23 cellular contexts compared by ENCODE assay signal in the genomic region with DNA sequence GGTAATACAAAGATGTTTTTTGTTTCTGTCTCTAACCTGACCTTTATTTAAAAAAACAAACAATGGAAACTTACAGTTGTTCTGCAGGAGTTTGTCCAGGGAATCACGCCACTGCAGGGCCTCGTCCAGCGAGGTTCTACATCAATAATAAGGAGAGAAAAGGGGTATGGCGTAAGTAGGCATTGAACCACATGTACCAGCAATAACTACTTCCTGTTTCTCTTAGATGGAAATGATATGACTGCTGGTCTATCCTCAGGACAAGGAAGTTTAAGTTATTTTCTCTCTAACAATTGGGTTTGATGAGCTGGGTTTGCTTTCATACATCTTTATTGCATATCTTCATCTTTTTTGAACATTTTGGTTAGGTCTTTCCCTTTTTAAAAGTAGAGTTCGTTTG. TPM values are rescaled to one million over a fixed set of nuclear protein-coding genes. Genes with fewer than 3 reads are reported as not detected.
DNase-seq lines count a peak whose midpoint lies in the region; ATAC-seq, FAIRE-seq and TF ChIP-seq lines count a peak whose summit lies in the region.
"Had no signal": no experiment of that assay in that cellular context is flagged by ENCODE, and none has a peak within 500 bp of the region (broad histone marks: within the 10 kb centered on the region; RNA-seq: fewer than 3 reads in every experiment).

No MANE protein-coding gene starts in this region.

- no peaks in the 10 kb centered on the region for H3K79me2 ChIP-seq in Loucy (ENCODE audit: insufficient read depth, low read length)
- H3K79me2 ChIP-seq in OCI-LY3 (ENCODE audit: low read length): no peaks in the 10 kb centered on the region

- TF ChIP-seq CTCF in Loucy (conservative IDR thresholded peaks at IDR 0.05; ENCODE audit: low read length) (no peak), OCI-LY3 (IDR thresholded peaks at IDR 0.05; ENCODE audit: low read depth, low read length) (no peak), VCaP (conservative IDR thresholded peaks at IDR 0.05) (no peak), thoracic aorta (IDR thresholded peaks at IDR 0.05) (no peak), D721Med (IDR thresholded peaks at IDR 0.05; ENCODE audit: insufficient read depth, missing control alignments) (no peak), foreskin keratinocyte (conservative IDR thresholded peaks at IDR 0.05) (no peak)

- H3K36me3 ChIP-seq in Loucy (ENCODE audit: insufficient read depth, low read length): no peaks in the 10 kb centered on the region
- no peaks in the 10 kb centered on the region for H3K36me3 ChIP-seq in OCI-LY3 (replicated peaks; ENCODE audit: low read depth, low read length)
- H3K36me3 ChIP-seq in thoracic aorta: peaks cover 4% of the 10 kb centered on the region
- H3K36me3 ChIP-seq: right lobe of liver had no signal

- no peaks in the 10 kb centered on the region; the same call in 1 of the 2 replicates for H3K9me3 ChIP-seq in Loucy (ENCODE audit: insufficient read depth, low read depth, low read length)
- no peaks in the 10 kb centered on the region for H3K9me3 ChIP-seq in OCI-LY3 (ENCODE audit: insufficient read depth, low read length)
- H3K9me3 ChIP-seq in thoracic aorta: no peaks in the 10 kb centered on the region
- H3K9me3 ChIP-seq: mucosa of descending colon, right lobe of liver, tibial nerve had no signal

- ATAC-seq in thoracic aorta (ENCODE audit: insufficient number of reproducible peaks, low FRiP score, low read depth) (no peak), foreskin keratinocyte (no peak)
- ATAC-seq: mucosa of descending colon, right lobe of liver, T-cell had no signal

- DNase-seq in thoracic aorta (ENCODE audit: low spot score): no peak
- no peak for DNase-seq in D721Med (ENCODE audit: insufficient read length, low spot score)
- no peak for DNase-seq in mesenteric fat pad (ENCODE audit: low spot score)
- no peak for DNase-seq in NCI-H2196 (lab: John Stamatoyannopoulos, UW; ENCODE audit: unreplicated experiment)
- no peak for DNase-seq in foreskin keratinocyte
- DNase-seq: activated CD4-positive, alpha-beta T cell treated with anti-CD3 and anti-CD28 coated beads, Interleukin-2, amount 50 U/mL, for 1 hour; activated naive CD4-positive, alpha-beta T cell treated with anti-CD3 and anti-CD28 coated beads, Interleukin-2, amount 10 ng/mL, durations not matched to agents 7 days and 5 days; CD4-positive, alpha-beta T cell; islet precursor cell; KG1; mucosa of descending colon; NCI-H187; NCI-H526 treated with DMSO at 0.1 percent for 48 hours; nephron progenitor cell; right lobe of liver; stimulated activated CD4-positive, alpha-beta T cell treated with anti-CD3 and anti-CD28 coated beads, Interleukin-12 subunit alpha, Interleukin-12 subunit beta, amount 100 ng/mL, for 4 hours; stimulated activated naive CD4-positive, alpha-beta T cell treated with Interleukin-2 at 50 U/mL for 16 hours; T-cell had no signal

- H3K27me3 ChIP-seq in Loucy (ENCODE audit: insufficient read depth, low read length, poor library complexity, severe bottlenecking): no peaks in the 10 kb centered on the region
- peaks cover 7% of the 10 kb centered on the region for H3K27me3 ChIP-seq in OCI-LY3 (ENCODE audit: low read depth, low read length)
- H3K27me3 ChIP-seq in thoracic aorta (replicated peaks; ENCODE audit: insufficient read depth): no peaks in the 10 kb centered on the region
- no peaks in the 10 kb centered on the region for H3K27me3 ChIP-seq in foreskin keratinocyte
- H3K27me3 ChIP-seq: right lobe of liver, tibial nerve had no signal

- no peaks in the 10 kb centered on the region for H3F3A ChIP-seq in Loucy (ENCODE audit: low read depth)

- peak overlapping the region; percentile 70 for H3K4me2 ChIP-seq in Loucy (ENCODE audit: low read depth, low read length, poor library complexity, severe bottlenecking)
- no peak overlapping the region for H3K4me2 ChIP-seq in OCI-LY3 (ENCODE audit: low read length)

- H3K4me3 ChIP-seq in Loucy (ENCODE audit: low read length, poor library complexity, severe bottlenecking) (peak overlapping the region; percentile 41), OCI-LY3 (ENCODE audit: low read length) (no peak overlapping the region), thoracic aorta (no peak overlapping the region)
- H3K4me3 ChIP-seq: mucosa of descending colon, right lobe of liver, tibial nerve had no signal

- peaks cover 48% of the 10 kb centered on the region for H3K4me1 ChIP-seq in Loucy (ENCODE audit: insufficient read depth, low read length, poor library complexity, severe bottlenecking)
- H3K4me1 ChIP-seq in OCI-LY3 (ENCODE audit: low read length): no peaks in the 10 kb centered on the region
- peaks cover 31 to 79% of the 10 kb centered on the region in 2 donors for H3K4me1 ChIP-seq in thoracic aorta (ENCODE audit: control insufficient read depth in 1 of 2, low read depth in 2 of 2)
- H3K4me1 ChIP-seq in foreskin keratinocyte: peaks cover 4% of the 10 kb centered on the region
- H3K4me1 ChIP-seq: right lobe of liver had no signal

- H2AFZ ChIP-seq in Loucy (ENCODE audit: low read length) (peak overlapping the region; percentile 32; the same call in 1 of the 2 replicates), OCI-LY3 (ENCODE audit: low read depth, low read length) (0 out of 2 replicates have a peak overlapping the region, but pooled peaks have one; percentile 41)

- H3K9me2 ChIP-seq in Loucy (replicated peaks; ENCODE audit: low read depth, low read length): no peaks in the 10 kb centered on the region

- H3K27ac ChIP-seq in OCI-LY3 (ENCODE audit: low read length) (no peak overlapping the region), VCaP (peak overlapping the region; percentile 76), thoracic aorta (peak overlapping the region; percentile 57 to 80), foreskin keratinocyte (no peak overlapping the region)
- H3K27ac ChIP-seq: right lobe of liver, tibial nerve had no signal

- FAIRE-seq in D721Med (lab: Jason Lieb, UNC): no peak
- FAIRE-seq: GM19239 had no signal

- H4K20me1 ChIP-seq in Loucy (ENCODE audit: insufficient read depth, low read length, poor library complexity, severe bottlenecking): no peaks in the 10 kb centered on the region
- H4K20me1 ChIP-seq in OCI-LY3 (ENCODE audit: insufficient read depth, low read length): no peaks in the 10 kb centered on the region

- no peak overlapping the region for H3K9ac ChIP-seq in Loucy (ENCODE audit: low read depth, low read length, poor library complexity, severe bottlenecking)
- H3K9ac ChIP-seq in OCI-LY3 (ENCODE audit: low read length): no peak overlapping the region

RNA-seq across cellular contexts. Expression of gene RGS5, which starts 40.9 kb away (rescaled TPM):
- total RNA-seq in thoracic aorta (1,000 to 10,000 TPM; 1,210 to 1,385 TPM), mesenteric fat pad (60.4 TPM), foreskin keratinocyte (0.99 and 1.3 TPM in 2 replicates)
- polyA plus RNA-seq in foreskin keratinocyte: 0.37 and 0.90 TPM in 2 replicates

Comparison
In these comparisons a context has a peak if more than half of its experiments do, and no peak if none do; other contexts are left out.
1. H3K27ac ChIP-seq: peak in VCaP (single experiment) and thoracic aorta (2 of 2); none in OCI-LY3 (single experiment) and foreskin keratinocyte (single experiment).
2. RNA of gene RGS5, which starts 40.9 kb away (total RNA-seq): 1,210 to 1,385 TPM in thoracic aorta and 60.4 TPM in mesenteric fat pad (single experiment); 0.99 to 1.3 TPM in foreskin keratinocyte; every median in the first group is over 10 times any median in the second.